ENCODE assay signal across 8 cellular contexts in the genomic region with DNA sequence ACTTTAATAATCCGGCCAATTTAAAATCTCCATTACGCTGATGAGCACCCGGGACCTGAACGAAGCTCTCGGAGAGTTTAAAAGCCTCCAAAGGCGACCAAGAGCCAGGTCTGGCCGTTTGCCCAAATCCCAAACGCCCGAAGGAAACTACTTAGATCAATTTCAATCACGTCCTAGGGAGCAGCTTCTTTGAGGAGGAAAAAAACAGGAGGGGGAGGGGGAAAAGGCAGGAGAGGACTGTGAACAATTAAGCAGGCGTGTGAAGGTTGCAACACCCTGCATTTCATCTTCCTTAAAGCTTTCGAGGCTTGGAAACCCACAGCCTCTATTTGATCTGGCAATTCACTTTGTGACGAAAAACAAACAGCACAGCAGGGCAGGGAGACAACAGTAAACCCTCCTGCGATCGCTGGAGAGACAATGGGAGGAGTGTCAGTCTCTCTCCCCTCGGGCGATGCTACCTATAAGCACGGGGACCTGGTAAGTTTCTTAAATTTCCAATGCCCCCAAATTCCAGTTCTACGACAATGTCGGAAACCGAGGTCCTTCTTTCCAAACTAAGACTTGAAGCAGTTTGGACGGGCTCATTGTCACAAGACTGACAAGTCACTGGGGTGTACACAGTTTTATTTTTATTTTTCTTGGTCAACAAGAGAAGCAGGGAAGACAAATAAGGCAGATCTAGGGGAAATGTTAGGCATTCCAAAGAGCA. TPM values are rescaled to one million over a fixed set of nuclear protein-coding genes. Genes with fewer than 3 reads are reported as not detected.
DNase-seq lines count a peak whose midpoint lies in the region; ATAC-seq and TF ChIP-seq lines count a peak whose summit lies in the region.

No MANE protein-coding gene starts in this region.

- POLR2A ChIA-PET in WTC11 (lab: Charles Lee), result interaction anchor here (0.9 to 2.9 kb wide), 6 partner anchors 8 to 172 kb away, joined by 3 to 23 read pairs (median 12); no protein-coding TSS in a partner anchor

- no peaks in the 10 kb centered on the region for H3K27me3 ChIP-seq in upper lobe of left lung

- ATAC-seq in WTC11 (peak; percentile 7), upper lobe of left lung (ENCODE audit: low FRiP score in 2 of 2) (peak; percentile 1 to 7)

- CTCF ChIA-PET in WTC11 (lab: Charles Lee), result no interaction called here

- H3K9me3 Mint-ChIP-seq in WTC11, result no peaks in the 10 kb centered on the region
- H3K9me3 Mint-ChIP-seq in endothelial cell (ENCODE audit: unreplicated experiment), result no peaks in the 10 kb centered on the region

- DNase-seq in GM12865 (ENCODE audit: low read depth) (peak; percentile 51), NCI-H146 treated with DMSO at 0.1 percent for 48 hours (lab: John Stamatoyannopoulos, UW; ENCODE audit: unreplicated experiment) (peak; percentile 93), WTC11 (ENCODE audit: low spot score) (peak; percentile 53), endothelial cell (ENCODE audit: low spot score) (no peak), upper lobe of left lung (peak in 1 of 2 donors; percentile 82), NCI-H226 (no peak), NCI-H1694 treated with DMSO at 0.1 percent for 48 hours (lab: John Stamatoyannopoulos, UW) (no peak)

- H3K4me1 Mint-ChIP-seq in WTC11 (peaks cover 45% of the 10 kb centered on the region), endothelial cell (ENCODE audit: unreplicated experiment) (peaks cover 63% of the 10 kb centered on the region)

- H3K36me3 Mint-ChIP-seq in WTC11, result peaks cover 31% of the 10 kb centered on the region
- H3K36me3 Mint-ChIP-seq in endothelial cell (ENCODE audit: low read depth, unreplicated experiment), result peaks cover 54% of the 10 kb centered on the region

- TF ChIP-seq CTCF in GM12865 (IDR thresholded peaks at IDR 0.05; ENCODE audit: insufficient read depth, low read depth, low read length, missing control alignments) (no peak), WTC11 (IDR thresholded peaks at IDR 0.05) (no peak), endothelial cell (IDR thresholded peaks at IDR 0.05; ENCODE audit: unreplicated experiment) (no peak), upper lobe of left lung (IDR thresholded peaks at IDR 0.05) (no peak)

- TF ChIP-seq EP300 in upper lobe of left lung (IDR thresholded peaks at IDR 0.05), result peak in 1 of 4 donors; percentile 81

- peak overlapping the region; percentile 81 for H3K4me3 ChIP-seq in GM12865 (ENCODE audit: low read depth, low read length)
- peak overlapping the region; percentile 96 for H3K4me3 ChIP-seq in mesodermal cell (ENCODE audit: extremely low read depth, insufficient read depth, low read length, poor library complexity, severe bottlenecking)
- peak overlapping the region; percentile 65 to 91 (median 78) for H3K4me3 ChIP-seq in upper lobe of left lung

- peaks cover 3% of the 10 kb centered on the region for H3K4me1 ChIP-seq in mesodermal cell (ENCODE audit: control insufficient read depth, insufficient read depth, low read length, poor library complexity, severe bottlenecking)
- peaks cover 24 to 36% (median 30%) of the 10 kb centered on the region in 4 donors for H3K4me1 ChIP-seq in upper lobe of left lung

- H3K4me3 Mint-ChIP-seq in WTC11 (peak overlapping the region; percentile 94), endothelial cell (ENCODE audit: unreplicated experiment) (peak overlapping the region; percentile 100)

- H3K27me3 Mint-ChIP-seq in WTC11 (ENCODE audit: low read depth), result no peaks in the 10 kb centered on the region
- peaks cover 47% of the 10 kb centered on the region for H3K27me3 Mint-ChIP-seq in endothelial cell (ENCODE audit: unreplicated experiment)

- peak in 2 of 4 donors; percentile 36 to 71 for TF ChIP-seq POLR2A in upper lobe of left lung (IDR thresholded peaks at IDR 0.05)

- H3K27ac ChIP-seq in mesodermal cell (ENCODE audit: low read depth, low read length, severe bottlenecking), result peak overlapping the region; percentile 99
- peak overlapping the region; percentile 100 for H3K27ac ChIP-seq in upper lobe of left lung

- 0% methylated on average over 17 to 18 of the region's 22 CpGs for WGBS in mesodermal cell (ENCODE audit: insufficient coverage in 2 of 2), 2 experiments
- WGBS in upper lobe of left lung, 2 donors, result 0 to 1% methylated on average over 22 of the region's 22 CpGs

- peaks cover 55% of the 10 kb centered on the region for H3K36me3 ChIP-seq in mesodermal cell (ENCODE audit: control insufficient read depth, insufficient read depth, low read length)
- H3K36me3 ChIP-seq in upper lobe of left lung, result peaks cover 17 to 38% (median 30%) of the 10 kb centered on the region in 4 donors

- H3K9me3 ChIP-seq in mesodermal cell (ENCODE audit: control insufficient read depth, low read length), result no peaks in the 10 kb centered on the region
- H3K9me3 ChIP-seq in upper lobe of left lung, result no peaks in the 10 kb centered on the region

- H3K27ac Mint-ChIP-seq in WTC11 (peak overlapping the region; percentile 97), endothelial cell (ENCODE audit: unreplicated experiment) (peak overlapping the region; percentile 100)

TF ChIP-seq in WTC11, 78 proteins besides CTCF, POLR2A, EP300 and RAD21:
- peak; percentile 17; the same call in 1 of the 2 replicates for TF ChIP-seq GABPB1 (CRISPR knock-in tag; IDR thresholded peaks at IDR 0.05)
- TF ChIP-seq, protein P1, sequence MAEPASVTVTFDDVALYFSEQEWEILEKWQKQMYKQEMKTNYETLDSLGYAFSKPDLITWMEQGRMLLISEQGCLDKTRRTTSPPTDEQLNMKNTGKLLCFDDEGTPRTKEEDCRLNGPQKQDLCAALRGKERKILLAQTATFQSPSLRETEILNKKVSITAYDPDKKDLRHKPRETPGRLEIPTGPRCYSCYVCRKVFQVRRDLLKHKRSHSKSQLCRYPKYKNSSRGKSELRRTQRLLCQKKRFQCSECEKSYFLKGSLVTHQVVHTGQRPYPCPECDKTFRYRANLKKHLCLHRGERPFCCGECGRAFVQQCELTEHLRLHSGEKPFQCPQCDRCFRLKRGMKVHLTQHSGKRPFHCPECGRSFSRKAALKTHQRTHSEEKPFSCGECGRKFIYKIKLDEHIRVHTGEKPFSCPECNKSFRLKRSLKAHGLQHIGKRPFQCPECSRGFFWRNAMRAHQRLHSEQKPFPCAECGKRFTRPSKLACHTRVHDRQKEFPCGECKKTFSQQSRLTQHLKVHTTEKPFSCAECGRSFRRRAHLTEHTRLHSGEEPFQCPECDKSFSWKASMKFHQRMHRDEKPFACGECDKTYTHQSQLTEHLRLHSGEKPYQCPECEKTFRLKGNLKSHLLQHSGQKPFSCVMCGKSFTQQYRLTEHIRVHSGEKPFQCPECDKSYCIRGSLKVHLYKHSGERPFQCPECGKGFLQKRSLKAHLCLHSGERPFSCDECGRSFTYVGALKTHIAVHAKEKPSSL (CRISPR knock-in tag; conservative IDR thresholded peaks at IDR 0.05), result no peak
- TF ChIP-seq, protein P2, sequence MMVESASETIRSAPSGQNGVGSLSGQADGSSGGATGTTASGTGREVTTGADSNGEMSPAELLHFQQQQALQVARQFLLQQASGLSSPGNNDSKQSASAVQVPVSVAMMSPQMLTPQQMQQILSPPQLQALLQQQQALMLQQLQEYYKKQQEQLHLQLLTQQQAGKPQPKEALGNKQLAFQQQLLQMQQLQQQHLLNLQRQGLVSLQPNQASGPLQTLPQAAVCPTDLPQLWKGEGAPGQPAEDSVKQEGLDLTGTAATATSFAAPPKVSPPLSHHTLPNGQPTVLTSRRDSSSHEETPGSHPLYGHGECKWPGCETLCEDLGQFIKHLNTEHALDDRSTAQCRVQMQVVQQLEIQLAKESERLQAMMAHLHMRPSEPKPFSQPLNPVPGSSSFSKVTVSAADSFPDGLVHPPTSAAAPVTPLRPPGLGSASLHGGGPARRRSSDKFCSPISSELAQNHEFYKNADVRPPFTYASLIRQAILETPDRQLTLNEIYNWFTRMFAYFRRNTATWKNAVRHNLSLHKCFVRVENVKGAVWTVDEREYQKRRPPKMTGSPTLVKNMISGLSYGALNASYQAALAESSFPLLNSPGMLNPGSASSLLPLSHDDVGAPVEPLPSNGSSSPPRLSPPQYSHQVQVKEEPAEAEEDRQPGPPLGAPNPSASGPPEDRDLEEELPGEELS (CRISPR knock-in tag; IDR thresholded peaks at IDR 0.05), result 0 out of 2 replicates have a peak, but pooled peaks have one; percentile 29
- no peak for TF ChIP-seq CREB1 (CRISPR knock-in tag; IDR thresholded peaks at IDR 0.05)
- TF ChIP-seq ELF4 (CRISPR knock-in tag; IDR thresholded peaks at IDR 0.05; ENCODE audit: low read depth), result no peak
- TF ChIP-seq, protein P3, sequence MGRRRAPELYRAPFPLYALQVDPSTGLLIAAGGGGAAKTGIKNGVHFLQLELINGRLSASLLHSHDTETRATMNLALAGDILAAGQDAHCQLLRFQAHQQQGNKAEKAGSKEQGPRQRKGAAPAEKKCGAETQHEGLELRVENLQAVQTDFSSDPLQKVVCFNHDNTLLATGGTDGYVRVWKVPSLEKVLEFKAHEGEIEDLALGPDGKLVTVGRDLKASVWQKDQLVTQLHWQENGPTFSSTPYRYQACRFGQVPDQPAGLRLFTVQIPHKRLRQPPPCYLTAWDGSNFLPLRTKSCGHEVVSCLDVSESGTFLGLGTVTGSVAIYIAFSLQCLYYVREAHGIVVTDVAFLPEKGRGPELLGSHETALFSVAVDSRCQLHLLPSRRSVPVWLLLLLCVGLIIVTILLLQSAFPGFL (CRISPR knock-in tag; IDR thresholded peaks at IDR 0.05; ENCODE audit: borderline replicate concordance), result no peak
- TF ChIP-seq GTF2I (CRISPR knock-in tag; conservative IDR thresholded peaks at IDR 0.05), result no peak
- peak; percentile 34; the same call in 1 of the 2 replicates for TF ChIP-seq FOXK1 (CRISPR knock-in tag; IDR thresholded peaks at IDR 0.05)

RNA-seq across cellular contexts. Expression of a gene that starts 1.1 kb away (rescaled TPM):
- 25.4 to 27.9 TPM (median 27.3 TPM) in 3 replicates for total RNA-seq in WTC11 (2021)
- 328 TPM for total RNA-seq in endothelial cell (ENCODE audit: unreplicated experiment)
- 70.0 TPM for polyA plus RNA-seq in mesodermal cell (2013, experiment 1 of 2)
- polyA plus RNA-seq in mesodermal cell (2013, experiment 2 of 2), result 71.2 TPM
- total RNA-seq in upper lobe of left lung, result 100 to 1,000 TPM; 164 to 439 (median 249) TPM

Comparison
In these comparisons a context has a peak if more than half of its experiments do, and no peak if none do; other contexts are left out.
1. DNase-seq: peak in GM12865 (single experiment), NCI-H146 treated with DMSO at 0.1 percent for 48 hours (single experiment) and WTC11 (single experiment); none in endothelial cell (single experiment), NCI-H226 (single experiment) and NCI-H1694 treated with DMSO at 0.1 percent for 48 hours (single experiment).
2. Peak in every context shown above with its lines, with median percentiles within 50 percentile points of each other: H3K4me3 ChIP-seq.